21 cellular contexts compared by ENCODE assay signal in the genomic region with DNA sequence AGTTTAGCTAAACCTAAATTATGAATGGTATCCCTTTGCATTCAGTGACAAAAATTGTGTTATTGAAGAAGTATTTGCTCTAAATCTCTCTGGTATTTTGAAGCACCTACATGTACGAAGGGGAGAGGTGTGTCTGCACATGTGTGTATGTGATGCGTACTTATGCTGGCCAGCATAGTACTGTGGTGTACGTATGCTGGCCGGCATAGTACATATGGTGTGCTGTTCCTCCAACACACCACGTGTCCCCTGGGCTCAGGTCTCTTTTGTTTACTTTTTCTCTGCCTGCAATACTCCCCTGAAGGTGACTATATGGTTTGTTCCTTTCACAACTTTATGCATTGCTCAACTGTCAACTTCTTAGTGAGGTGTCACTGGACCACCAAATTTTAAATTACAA.
DNase-seq lines count a peak whose midpoint lies in the region; ATAC-seq, FAIRE-seq and TF ChIP-seq lines count a peak whose summit lies in the region.
"Had no signal": no experiment of that assay in that cellular context is flagged by ENCODE, and none has a peak within 500 bp of the region (broad histone marks: within the 10 kb centered on the region; RNA-seq: fewer than 3 reads in every experiment).

No MANE protein-coding gene starts in this region.

- in situ Hi-C loops in K562 (cut with MboI): loop anchor here (25.0 kb wide), 2 partner anchors 749 to 1349 kb away; no protein-coding TSS in a partner anchor

- H4K20me1 ChIP-seq in K562 (replicated peaks; ENCODE audit: control insufficient read depth, insufficient read depth, low read length): no peaks in the 10 kb centered on the region

- H2AFZ ChIP-seq in K562 (ENCODE audit: low read depth, low read length): no peak overlapping the region
- H2AFZ ChIP-seq: GM23248 had no signal

- no peak overlapping the region for H3K4me2 ChIP-seq in K562 (ENCODE audit: insufficient read depth, low read length)
- H3K4me2 ChIP-seq: A549 had no signal

- H3K4me1 ChIP-seq in heart right ventricle: peaks cover 0 to 57% (median 44%) of the 10 kb centered on the region in 9 donors
- H3K4me1 ChIP-seq in K562 (replicated peaks in 1 of 2; ENCODE audit: control insufficient read depth in 2 of 2, insufficient read depth in 2 of 2, low read length in 2 of 2): no peaks in the 10 kb centered on the region
- peaks cover 24% of the 10 kb centered on the region for H3K4me1 ChIP-seq in SJCRH30
- H3K4me1 ChIP-seq: A549, Caco-2 had no signal

- H3K27ac ChIP-seq in heart right ventricle: peak overlapping the region in 6 of 10 donors; percentile 72 to 85 (median 79)
- H3K27ac ChIP-seq in K562 (ENCODE audit: extremely low read depth, low read depth, low read length): no peak overlapping the region
- no peak overlapping the region for H3K27ac ChIP-seq in SJCRH30
- H3K27ac ChIP-seq: 22Rv1, A549, C4-2B, GM23248 had no signal

- ATAC-seq in heart right ventricle (no peak), left ventricle myocardium superior (no peak), K562 (peak; percentile 47; the same call in 1 of the 3 replicates)
- ATAC-seq: A549, HCT116 had no signal

- H3K36me3 ChIP-seq in heart right ventricle: no peaks in the 10 kb centered on the region
- H3K36me3 ChIP-seq in K562 (ENCODE audit: control insufficient read depth, insufficient read depth, low read length): no peaks in the 10 kb centered on the region
- no peaks in the 10 kb centered on the region for H3K36me3 ChIP-seq in SJCRH30

- no peak overlapping the region for H3K4me3 ChIP-seq in heart right ventricle
- no peak overlapping the region for H3K4me3 ChIP-seq in K562
- H3K4me3 ChIP-seq in SJCRH30: no peak overlapping the region
- H3K4me3 ChIP-seq: A549, GM23248 had no signal

- no peak for TF ChIP-seq EP300 in K562 (IDR thresholded peaks at IDR 0.05; ENCODE audit: low read length)

- TF ChIP-seq POLR2A in K562 (conservative IDR thresholded peaks at IDR 0.05): no peak

- H3K9me1 ChIP-seq in K562 (ENCODE audit: control insufficient read depth, insufficient read depth, low read length): no peaks in the 10 kb centered on the region

- no peak for FAIRE-seq in K562 (lab: Jason Lieb, UNC)
- FAIRE-seq: D721Med, G401.6, GM12891, GM19239, HTR-8/SVneo had no signal

- BruUV-seq in K562 (replicated peaks; lab: Mats Ljungman, UMichigan): no TSS peak

- POLR2A ChIA-PET in K562 (lab: Yijun Ruan, JAX): no interaction called here

- no peak for TF ChIP-seq RAD21 in K562 (CRISPR knock-in tag; conservative IDR thresholded peaks at IDR 0.05 in 1 of 2, IDR thresholded peaks at IDR 0.05 in 1 of 2)

- TF ChIP-seq CTCF in heart right ventricle (IDR thresholded peaks at IDR 0.05): no peak
- no peak for TF ChIP-seq CTCF in K562 (IDR thresholded peaks at IDR 0.05 in 2 of 3, conservative IDR thresholded peaks at IDR 0.05 in 1 of 3; ENCODE audit: insufficient read depth in 2 of 3, low read depth in 1 of 3, low read length in 3 of 3)

- CTCF ChIA-PET in K562 (lab: Yijun Ruan, JAX; ENCODE audit: low intra/inter-chr PET ratio): interaction anchor here (0.6 kb wide), 1 partner anchor 558 kb away, joined by 6 read pairs; no protein-coding TSS in a partner anchor

- no peaks in the 10 kb centered on the region for H3K9me3 ChIP-seq in heart right ventricle
- no peaks in the 10 kb centered on the region for H3K9me3 ChIP-seq in K562 (replicated peaks; ENCODE audit: control insufficient read depth, insufficient read depth, low read depth, low read length)
- no peaks in the 10 kb centered on the region for H3K9me3 ChIP-seq in SJCRH30 (replicated peaks)
- H3K9me3 ChIP-seq: A549, Caco-2 had no signal

- H3K9ac ChIP-seq in K562 (ENCODE audit: insufficient read depth in 1 of 2, low read depth in 2 of 2, low read length in 2 of 2): no peak overlapping the region
- H3K9ac ChIP-seq: GM23248 had no signal

- H3K27me3 ChIP-seq in heart right ventricle: no peaks in the 10 kb centered on the region
- H3K27me3 ChIP-seq in K562 (ENCODE audit: control insufficient read depth in 2 of 2, insufficient read depth in 2 of 2, low read length in 2 of 2): no peaks in the 10 kb centered on the region
- H3K27me3 ChIP-seq in SJCRH30: no peaks in the 10 kb centered on the region

- H3K79me2 ChIP-seq in K562 (ENCODE audit: control insufficient read depth, insufficient read depth, low read length): no peaks in the 10 kb centered on the region

- WGBS in heart right ventricle, 2 donors: 97 to 98% methylated on average over 5 of the region's 5 CpGs
- 8% methylated on average over 5 of the region's 5 CpGs for WGBS in K562 (ENCODE audit: insufficient coverage, low coverage, missing lambda C conversion rate)

- no peak for DNase-seq in heart right ventricle
- no peak for DNase-seq in left ventricle myocardium superior
- DNase-seq in HuH-7 (ENCODE audit: low spot score): peak; percentile 12
- DNase-seq in K562 (ENCODE audit: extremely low read depth in 1 of 4, low spot score in 3 of 4): no peak
- DNase-seq in germinal center (ENCODE audit: low spot score): no peak
- DNase-seq in SW 1271 (lab: John Stamatoyannopoulos, UW): no peak
- no peak for DNase-seq in SJCRH30
- DNase-seq: AML-193; Caco-2; CD4-positive, alpha-beta T cell; KBM-7 had no signal

- intact Hi-C loops in heart right ventricle (cut with DNase I): loop anchor here in 7 of 10 donors (10.0 kb wide), 7 partner anchors 166 to 506 kb away; a partner anchor contains a TSS
- intact Hi-C loops in left ventricle myocardium superior (cut with micrococcal nuclease): loop anchor here (10.0 kb wide), 2 partner anchors 376 to 736 kb away; a partner anchor contains a TSS
- intact Hi-C loops in K562 (cut with micrococcal nuclease): loop anchor here (10.0 kb wide), 1 partner anchor 456 kb away; no protein-coding TSS in a partner anchor

TF ChIP-seq in K562, 482 proteins besides CTCF, POLR2A, EP300 and RAD21:
- TF ChIP-seq DACH1 (IDR thresholded peaks at IDR 0.05; ENCODE audit: partially characterized antibody): no peak
- TF ChIP-seq, protein P1, sequence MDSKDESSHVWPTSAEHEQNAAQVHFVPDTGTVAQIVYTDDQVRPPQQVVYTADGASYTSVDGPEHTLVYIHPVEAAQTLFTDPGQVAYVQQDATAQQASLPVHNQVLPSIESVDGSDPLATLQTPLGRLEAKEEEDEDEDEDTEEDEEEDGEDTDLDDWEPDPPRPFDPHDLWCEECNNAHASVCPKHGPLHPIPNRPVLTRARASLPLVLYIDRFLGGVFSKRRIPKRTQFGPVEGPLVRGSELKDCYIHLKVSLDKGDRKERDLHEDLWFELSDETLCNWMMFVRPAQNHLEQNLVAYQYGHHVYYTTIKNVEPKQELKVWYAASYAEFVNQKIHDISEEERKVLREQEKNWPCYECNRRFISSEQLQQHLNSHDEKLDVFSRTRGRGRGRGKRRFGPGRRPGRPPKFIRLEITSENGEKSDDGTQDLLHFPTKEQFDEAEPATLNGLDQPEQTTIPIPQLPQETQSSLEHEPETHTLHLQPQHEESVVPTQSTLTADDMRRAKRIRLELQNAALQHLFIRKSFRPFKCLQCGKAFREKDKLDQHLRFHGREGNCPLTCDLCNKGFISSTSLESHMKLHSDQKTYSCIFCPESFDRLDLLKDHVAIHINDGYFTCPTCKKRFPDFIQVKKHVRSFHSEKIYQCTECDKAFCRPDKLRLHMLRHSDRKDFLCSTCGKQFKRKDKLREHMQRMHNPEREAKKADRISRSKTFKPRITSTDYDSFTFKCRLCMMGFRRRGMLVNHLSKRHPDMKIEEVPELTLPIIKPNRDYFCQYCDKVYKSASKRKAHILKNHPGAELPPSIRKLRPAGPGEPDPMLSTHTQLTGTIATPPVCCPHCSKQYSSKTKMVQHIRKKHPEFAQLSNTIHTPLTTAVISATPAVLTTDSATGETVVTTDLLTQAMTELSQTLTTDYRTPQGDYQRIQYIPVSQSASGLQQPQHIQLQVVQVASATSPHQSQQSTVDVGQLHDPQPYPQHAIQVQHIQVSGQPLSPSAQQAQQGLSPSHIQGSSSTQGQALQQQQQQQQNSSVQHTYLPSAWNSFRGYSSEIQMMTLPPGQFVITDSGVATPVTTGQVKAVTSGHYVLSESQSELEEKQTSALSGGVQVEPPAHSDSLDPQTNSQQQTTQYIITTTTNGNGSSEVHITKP (IDR thresholded peaks at IDR 0.05; ENCODE audit: partially characterized antibody): peak; percentile 93
TF ChIP-seq in K562: peak in this region for 1.

Comparison
In these comparisons a context has a peak if more than half of its experiments do, and no peak if none do; other contexts are left out.
1. H3K27ac ChIP-seq: peak in heart right ventricle (6 of 10); none in K562 (single experiment) and SJCRH30 (single experiment).